17 cellular contexts compared by ENCODE assay signal in genomic region chr4:123631699-123632098, GRCh38.
A peak's percentile ranks its signal among the peaks of the same experiment; 100 is the strongest.
DNase-seq lines count a peak whose midpoint lies in the region; ATAC-seq and TF ChIP-seq lines count a peak whose summit lies in the region.
"Had no signal": no experiment of that assay in that cellular context is flagged by ENCODE, and none has a peak within 500 bp of the region (broad histone marks: within the 10 kb centered on the region; RNA-seq: fewer than 3 reads in every experiment).

No MANE protein-coding gene starts in this region.

- H4K20me1 ChIP-seq in PC-3 (ENCODE audit: low read length): no peaks in the 10 kb centered on the region
- H4K20me1 ChIP-seq in osteoblast (ENCODE audit: insufficient read depth, low read length): no peaks in the 10 kb centered on the region

- H3K27me3 ChIP-seq in PC-3 (ENCODE audit: low read length) (no peaks in the 10 kb centered on the region), osteoblast (ENCODE audit: insufficient read depth, low read length) (no peaks in the 10 kb centered on the region)
- H3K27me3 ChIP-seq: ascending aorta had no signal

- BruUV-seq in PC-3 (replicated peaks; lab: Mats Ljungman, UMichigan): no TSS peak
- no TSS peak for BruUV-seq in MCF 10A (replicated peaks; lab: Mats Ljungman, UMichigan)

- no peak overlapping the region for H3K27ac Mint-ChIP-seq in MCF 10A (ENCODE audit: low read depth, unreplicated experiment)

- H3K4me1 ChIP-seq in PC-3 (ENCODE audit: insufficient read depth, low read length) (peaks cover 8% of the 10 kb centered on the region), osteoblast (ENCODE audit: insufficient read depth, low read length) (peaks cover 13% of the 10 kb centered on the region)
- H3K4me1 ChIP-seq: ascending aorta, prostate gland had no signal

- H3K79me2 ChIP-seq in PC-3 (ENCODE audit: low read length) (no peaks in the 10 kb centered on the region), osteoblast (ENCODE audit: insufficient read depth, low read length) (no peaks in the 10 kb centered on the region)

- CTCF ChIA-PET in PC-3 (lab: Charles Lee): no interaction called here
- CTCF ChIA-PET in MCF 10A (lab: Yijun Ruan, JAX): no interaction called here

- H3K27me3 Mint-ChIP-seq in MCF 10A (ENCODE audit: insufficient read depth, unreplicated experiment): no peaks in the 10 kb centered on the region

- POLR2A ChIA-PET in PC-3 (lab: Charles Lee; ENCODE audit: unreplicated experiment): no interaction called here
- POLR2A ChIA-PET in MCF 10A (lab: Yijun Ruan, JAX): interaction anchor here (0.7 kb wide), 1 partner anchor 34 kb away, joined by 3 read pairs; no protein-coding TSS in a partner anchor

- H3K4me1 Mint-ChIP-seq in MCF 10A (ENCODE audit: insufficient read depth, unreplicated experiment): no peaks in the 10 kb centered on the region

- TF ChIP-seq CTCF in PC-3 (conservative IDR thresholded peaks at IDR 0.05; ENCODE audit: low read depth, low read length) (no peak), fibroblast of mammary gland (conservative IDR thresholded peaks at IDR 0.05; ENCODE audit: control insufficient read depth, insufficient read depth, low read depth, low read length) (no peak), osteoblast (IDR thresholded peaks at IDR 0.05; ENCODE audit: extremely low read depth, low read depth, low read length) (no peak), MCF 10A (IDR thresholded peaks at IDR 0.05; ENCODE audit: unreplicated experiment) (no peak)

- no peaks in the 10 kb centered on the region for H3K9me2 ChIP-seq in PC-3 (replicated peaks; ENCODE audit: low read length)

- H2AFZ ChIP-seq in PC-3 (ENCODE audit: low read length): no peak overlapping the region
- H2AFZ ChIP-seq in osteoblast (ENCODE audit: low read length): peak overlapping the region; percentile 37

- ATAC-seq in PC-3: peak; percentile 60
- ATAC-seq in HG02885 (IDR thresholded peaks at IDR 0.05; ENCODE audit: poor library complexity, unreplicated experiment): no peak
- no peak for ATAC-seq in HG03442 (IDR thresholded peaks at IDR 0.05; ENCODE audit: unreplicated experiment)

- H3K9me3 ChIP-seq in PC-3 (ENCODE audit: low read length) (no peaks in the 10 kb centered on the region), osteoblast (ENCODE audit: low read depth, low read length) (no peaks in the 10 kb centered on the region)
- H3K9me3 ChIP-seq: ascending aorta, prostate gland had no signal

- in situ Hi-C loops in G401 (cut with HindIII; ENCODE audit: low sequenced_read_pairs): no loop called here

- H3K27ac ChIP-seq in PC-3 (ENCODE audit: low read length): no peak overlapping the region
- no peak overlapping the region for H3K27ac ChIP-seq in osteoblast (ENCODE audit: low read depth, low read length)
- H3K27ac ChIP-seq: ascending aorta, prostate gland had no signal

- no peaks in the 10 kb centered on the region for H3K36me3 Mint-ChIP-seq in MCF 10A (ENCODE audit: insufficient read depth, unreplicated experiment)

- H3K4me2 ChIP-seq in PC-3 (ENCODE audit: low read length) (peak overlapping the region; percentile 59; the same call in 1 of the 2 replicates), osteoblast (ENCODE audit: insufficient read depth, low read length) (peak overlapping the region; percentile 16)

- DNase-seq in G401 (ENCODE audit: low spot score) (peak; percentile 38), PC-3 (peak; percentile 62), fibroblast of mammary gland (ENCODE audit: low read depth) (peak; percentile 64), osteoblast (ENCODE audit: insufficient read length, low spot score, missing footprints) (peak; percentile 66), SKM-1 treated with dmso at 0.1 percent for 144 hours (lab: John Stamatoyannopoulos, UW; ENCODE audit: unreplicated experiment) (no peak), MCF 10A (ENCODE audit: unreplicated experiment) (no peak)
- DNase-seq: C1 segment of cervical spinal cord; effector memory CD4-positive, alpha-beta T cell; NCI-H1436 treated with DMSO at 0.1 percent for 48 hours; NK-92 treated with Interleukin-12 subunit alpha and Interleukin-12 subunit beta, amount 100 ng/mL, for 24 hours; stimulated activated CD4-positive, alpha-beta T cell treated with anti-CD3 and anti-CD28 coated beads, Interleukin-4, amount 100 ng/mL, for 1 hour; stimulated activated naive CD4-positive, alpha-beta T cell; SW 1271 had no signal

- peaks cover 20% of the 10 kb centered on the region for H3K9me3 Mint-ChIP-seq in MCF 10A (ENCODE audit: unreplicated experiment)

- no peak overlapping the region for H3K9ac ChIP-seq in PC-3 (ENCODE audit: low read length)

- intact Hi-C loops in PC-3 (cut with micrococcal nuclease) (no loop called here), MCF 10A (cut with micrococcal nuclease) (no loop called here)

- H3F3A ChIP-seq in PC-3 (ENCODE audit: low read length, unreplicated experiment): no peaks in the 10 kb centered on the region

- no peak overlapping the region for H3K4me3 Mint-ChIP-seq in MCF 10A (ENCODE audit: unreplicated experiment)

- no peaks in the 10 kb centered on the region for H3K36me3 ChIP-seq in PC-3 (ENCODE audit: low read depth, low read length)
- no peaks in the 10 kb centered on the region for H3K36me3 ChIP-seq in osteoblast (ENCODE audit: insufficient read depth, low read length)
- H3K36me3 ChIP-seq: ascending aorta, prostate gland had no signal

- H3K4me3 ChIP-seq in PC-3 (ENCODE audit: low read length): no peak overlapping the region
- no peak overlapping the region for H3K4me3 ChIP-seq in fibroblast of mammary gland (ENCODE audit: control insufficient read depth, low read depth, low read length)
- H3K4me3 ChIP-seq in osteoblast (ENCODE audit: insufficient read depth, low read length): no peak overlapping the region
- H3K4me3 ChIP-seq: ascending aorta, prostate gland had no signal

Comparison
In these comparisons a context has a peak if more than half of its experiments do, and no peak if none do; other contexts are left out.
1. DNase-seq: peak in G401 (single experiment), PC-3 (single experiment), fibroblast of mammary gland (single experiment) and osteoblast (single experiment); none in SKM-1 treated with dmso at 0.1 percent for 144 hours (single experiment) and MCF 10A (single experiment).